ENCODE assay signal across 1 cellular context in genomic region chr17:59220328-59221158, GRCh38.
A peak's percentile ranks its signal among the peaks of the same experiment; 100 is the strongest.
TF ChIP-seq lines count a peak whose summit lies in the region.

TSS of gene GDPD1 (plus strand) at chr17:59220511. CDS start at chr17:59220610, 99 bp downstream.

TF ChIP-seq in K562, 482 proteins besides CTCF, POLR2A, EP300 and RAD21 (continued from another document and continues in another):
- peak; percentile 44; the same call in 1 of the 2 replicates for TF ChIP-seq ZBTB40 (IDR thresholded peaks at IDR 0.05)
- no peak for TF ChIP-seq ZBTB40 (CRISPR knock-in tag; IDR thresholded peaks at IDR 0.05)
- no peak for TF ChIP-seq THRA (IDR thresholded peaks at IDR 0.05)
- no peak for TF ChIP-seq THAP12 (CRISPR knock-in tag; IDR thresholded peaks at IDR 0.05)
- peak; percentile 66 to 81 for TF ChIP-seq FOXK2 (conservative IDR thresholded peaks at IDR 0.05 in 1 of 2, IDR thresholded peaks at IDR 0.05 in 1 of 2; ENCODE audit: low read depth in 2 of 2)
- TF ChIP-seq ZZZ3 (IDR thresholded peaks at IDR 0.05), result no peak
- no peak for TF ChIP-seq ZNF583 (CRISPR knock-in tag; IDR thresholded peaks at IDR 0.05)
- TF ChIP-seq ZNF354B (CRISPR knock-in tag; IDR thresholded peaks at IDR 0.05), result no peak
- no peak for TF ChIP-seq ZNF277 (CRISPR knock-in tag; IDR thresholded peaks at IDR 0.05; ENCODE audit: borderline replicate concordance)
- no peak for TF ChIP-seq C11orf30 (IDR thresholded peaks at IDR 0.05; ENCODE audit: low read depth)
- TF ChIP-seq MAFG (tag; conservative IDR thresholded peaks at IDR 0.05), result no peak
- TF ChIP-seq ZNF263 (CRISPR knock-in tag; IDR thresholded peaks at IDR 0.05; ENCODE audit: borderline replicate concordance), result peak; percentile 34; the same call in 1 of the 2 replicates
- no peak for TF ChIP-seq YBX1 (IDR thresholded peaks at IDR 0.05)
- TF ChIP-seq CCAR2 (IDR thresholded peaks at IDR 0.05; ENCODE audit: low read depth, low read length), result no peak
- TF ChIP-seq MBD2 (IDR thresholded peaks at IDR 0.05; ENCODE audit: borderline replicate concordance, low read depth), result no peak
- no peak for TF ChIP-seq ZFP1 (CRISPR knock-in tag; IDR thresholded peaks at IDR 0.05)
- TF ChIP-seq HNRNPK (IDR thresholded peaks at IDR 0.05; ENCODE audit: low read depth, low read length, poor library complexity, severe bottlenecking), result no peak
- no peak for TF ChIP-seq POLR2AphosphoS2 (IDR thresholded peaks at IDR 0.05; ENCODE audit: low read length)
- no peak for TF ChIP-seq E2F8 (IDR thresholded peaks at IDR 0.05; ENCODE audit: low read depth, partially characterized antibody)
- no peak for TF ChIP-seq HOXB6 (CRISPR knock-in tag; IDR thresholded peaks at IDR 0.05; ENCODE audit: borderline replicate concordance)
- no peak for TF ChIP-seq HMBOX1 (IDR thresholded peaks at IDR 0.05)
- TF ChIP-seq PCBP2 (IDR thresholded peaks at IDR 0.05; ENCODE audit: low read depth, low read length, poor library complexity, severe bottlenecking), result no peak
- no peak for TF ChIP-seq SNRNP70 (optimal IDR thresholded peaks at IDR 0.05; ENCODE audit: low read depth, low read length)
- TF ChIP-seq TBL1XR1 (IDR thresholded peaks at IDR 0.05; ENCODE audit: low read length in 2 of 2), result no peak
- no peak for TF ChIP-seq ZNF586 (CRISPR knock-in tag; conservative IDR thresholded peaks at IDR 0.05)
- TF ChIP-seq TGIF2 (CRISPR knock-in tag; IDR thresholded peaks at IDR 0.05), result 0 out of 2 replicates have a peak, but pooled peaks have one; percentile 23
- TF ChIP-seq TFE3 (CRISPR knock-in tag; IDR thresholded peaks at IDR 0.05), result no peak
- no peak for TF ChIP-seq ZHX1 (conservative IDR thresholded peaks at IDR 0.05; ENCODE audit: low read length)
- TF ChIP-seq NFE2 (IDR thresholded peaks at IDR 0.05; ENCODE audit: low read depth), result no peak
- 0 out of 2 replicates have a peak, but pooled peaks have one; percentile 52 for TF ChIP-seq LARP7 (IDR thresholded peaks at IDR 0.05)
- no peak for TF ChIP-seq ZNF41 (CRISPR knock-in tag; conservative IDR thresholded peaks at IDR 0.05)
- TF ChIP-seq ZNF785 (CRISPR knock-in tag; IDR thresholded peaks at IDR 0.05), result no peak
- peak; percentile 51; the same call in 1 of the 2 replicates for TF ChIP-seq POLR2AphosphoS5 (IDR thresholded peaks at IDR 0.05; ENCODE audit: control insufficient read depth, insufficient read depth, low read depth, low read length)
- peak; percentile 21; the same call in 1 of the 2 replicates for TF ChIP-seq NFIC (IDR thresholded peaks at IDR 0.05)
